In the genomic region with DNA sequence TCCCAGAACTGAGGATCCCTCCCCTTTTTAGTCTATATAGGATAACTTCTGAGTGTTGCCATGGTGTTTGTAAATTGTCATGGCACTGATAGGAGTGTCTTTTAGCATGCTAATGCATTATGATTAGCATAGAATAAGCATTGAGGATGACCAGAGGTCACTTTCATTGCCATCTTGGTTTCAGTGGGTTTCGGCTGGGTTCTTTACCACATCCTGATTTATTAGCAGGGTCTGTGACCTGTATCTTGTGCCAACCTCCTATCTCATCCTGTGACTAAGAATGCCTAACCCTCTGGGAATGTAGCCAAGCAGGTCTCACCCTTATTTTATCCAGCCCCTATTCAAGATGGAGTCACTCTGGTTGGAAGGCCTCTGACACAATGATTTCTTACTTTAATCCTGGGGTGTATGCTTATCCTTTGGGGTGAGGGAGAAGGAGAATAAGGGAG, we compare ENCODE assay signal across 23 cellular contexts. TPM values are rescaled to one million over a fixed set of nuclear protein-coding genes. Genes with fewer than 3 reads are reported as not detected.
A peak's percentile ranks its signal among the peaks of the same experiment; 100 is the strongest.
DNase-seq lines count a peak whose midpoint lies in the region; FAIRE-seq and TF ChIP-seq lines count a peak whose summit lies in the region.
"Had no signal": no experiment of that assay in that cellular context is flagged by ENCODE, and none has a peak within 500 bp of the region (broad histone marks: within the 10 kb centered on the region; RNA-seq: fewer than 3 reads in every experiment).

No MANE protein-coding gene starts in this region.

- H3K4me3 ChIP-seq in epithelial cell of proximal tubule (ENCODE audit: low read depth, low read length) (no peak overlapping the region), Karpas-422 (ENCODE audit: low read length) (no peak overlapping the region)
- H3K4me3 ChIP-seq: BLaER1, gastrocnemius medialis, spleen had no signal

- no peaks in the 10 kb centered on the region for H3K9me2 ChIP-seq in Karpas-422 (replicated peaks; ENCODE audit: insufficient read depth, low read length)

- no peak overlapping the region for H3K27ac ChIP-seq in Karpas-422 (ENCODE audit: low read length)
- H3K27ac ChIP-seq: BLaER1, gastrocnemius medialis, spleen had no signal

- H4K20me1 ChIP-seq in Karpas-422 (ENCODE audit: insufficient read depth, low read depth, low read length) = no peaks in the 10 kb centered on the region
- H4K20me1 ChIP-seq: BLaER1 had no signal

- DNase-seq in HFFc6 (peak; percentile 4), RPMI7951 (ENCODE audit: low read depth) (peak; percentile 90), epithelial cell of proximal tubule (ENCODE audit: low read depth) (peak; percentile 13), urothelium cell line (ENCODE audit: low spot score) (peak; percentile 48), GM12891 (ENCODE audit: insufficient read length, low spot score) (no peak), NCI-H774 (lab: John Stamatoyannopoulos, UW) (no peak), Karpas-422 (no peak)
- DNase-seq: activated CD4-positive, alpha-beta T cell treated with anti-CD3 and anti-CD28 coated beads for 36 hours; activated effector memory CD4-positive, alpha-beta T cell treated with Interleukin-2 at 50 U/mL for 16 hours; gastrocnemius medialis; IMR-90; left colon; MV-4-11; NCI-H2029 treated with DMSO at 0.1 percent for 48 hours; NCI-H510A treated with DMSO at 0.1 percent for 48 hours; spleen; stimulated activated CD8-positive, alpha-beta memory T cell treated with anti-CD3 and anti-CD28 coated beads, Interleukin-4, amount 100 ng/mL, for 48 hours; substantia nigra had no signal

- peaks cover 20% of the 10 kb centered on the region for H3K27me3 Mint-ChIP-seq in HFFc6 (ENCODE audit: insufficient read depth)

- H3K36me3 ChIP-seq in Karpas-422 (ENCODE audit: insufficient read depth, low read length) = no peaks in the 10 kb centered on the region
- H3K36me3 ChIP-seq: BLaER1, gastrocnemius medialis, spleen had no signal

- H3K4me1 ChIP-seq in Karpas-422 (ENCODE audit: low read length) = no peaks in the 10 kb centered on the region
- H3K4me1 ChIP-seq: BLaER1, gastrocnemius medialis, spleen had no signal

- no peak overlapping the region for H2AFZ ChIP-seq in Karpas-422 (ENCODE audit: low read length)

- H3K9me3 ChIP-seq in Karpas-422 (ENCODE audit: low read length) = no peaks in the 10 kb centered on the region
- H3K9me3 ChIP-seq: BLaER1, gastrocnemius medialis, spleen had no signal

- no peak overlapping the region for H3K4me3 Mint-ChIP-seq in HFFc6
- H3K4me3 Mint-ChIP-seq: activated CD4-positive, alpha-beta T cell treated with anti-CD3 and anti-CD28 coated beads for 36 hours; mesothelial cell of epicardium had no signal

- H3K9me3 Mint-ChIP-seq in HFFc6 = no peaks in the 10 kb centered on the region
- H3K9me3 Mint-ChIP-seq: mesothelial cell of epicardium had no signal

- H3K9ac ChIP-seq in Karpas-422 (ENCODE audit: low read length) = no peak overlapping the region
- H3K9ac ChIP-seq: BLaER1 had no signal

- no peaks in the 10 kb centered on the region for H3K36me3 Mint-ChIP-seq in HFFc6 (ENCODE audit: low read depth)
- H3K36me3 Mint-ChIP-seq: mesothelial cell of epicardium had no signal

- TF ChIP-seq POLR2A in GM12891 (IDR thresholded peaks at IDR 0.05; ENCODE audit: low read depth, low read length) = no peak

- no peak overlapping the region for H3K4me2 ChIP-seq in Karpas-422 (ENCODE audit: low read depth, low read length, poor library complexity, severe bottlenecking)
- H3K4me2 ChIP-seq: BLaER1 had no signal

- H3K4me1 Mint-ChIP-seq in HFFc6 (ENCODE audit: low read depth) = no peaks in the 10 kb centered on the region
- H3K4me1 Mint-ChIP-seq: activated CD4-positive, alpha-beta T cell treated with anti-CD3 and anti-CD28 coated beads for 36 hours; mesothelial cell of epicardium had no signal

- TF ChIP-seq CTCF in HFFc6 (IDR thresholded peaks at IDR 0.05) (no peak), epithelial cell of proximal tubule (conservative IDR thresholded peaks at IDR 0.05; ENCODE audit: low read depth, low read length) (no peak)

- no peaks in the 10 kb centered on the region for H3K27me3 ChIP-seq in Karpas-422 (ENCODE audit: low read length)
- H3K27me3 ChIP-seq: BLaER1 had no signal

- no peak overlapping the region for H3K27ac Mint-ChIP-seq in HFFc6
- H3K27ac Mint-ChIP-seq: activated CD4-positive, alpha-beta T cell treated with anti-CD3 and anti-CD28 coated beads for 36 hours; mesothelial cell of epicardium had no signal

- FAIRE-seq in urothelium cell line (lab: Jason Lieb, UNC) = peak; percentile 91
- no peak for FAIRE-seq in GM12891 (lab: Jason Lieb, UNC)

- H3K79me2 ChIP-seq in Karpas-422 (ENCODE audit: low read length) = no peaks in the 10 kb centered on the region

TF ChIP-seq in GM12891, 5 proteins besides CTCF, POLR2A, EP300 and RAD21:
- TF ChIP-seq POU2F2 (IDR thresholded peaks at IDR 0.05; ENCODE audit: low read depth, low read length) (no peak), PAX5 (IDR thresholded peaks at IDR 0.05; ENCODE audit: insufficient read depth, low read length, severe bottlenecking) (no peak), TAF1 (IDR thresholded peaks at IDR 0.05; ENCODE audit: low read depth, low read length) (no peak), POLR2AphosphoS5 (IDR thresholded peaks at IDR 0.05; ENCODE audit: low read depth, low read length) (no peak), SPI1 (IDR thresholded peaks at IDR 0.05; ENCODE audit: low read depth, low read length) (no peak)

RNA-seq across cellular contexts. Expression of a gene that starts 19.6 kb away (rescaled TPM):
- total RNA-seq in HFFc6 (2021; fragmentation: NEBNext Ultra II Directional; extraction: Animal tissue kit (Norgen Biotek cat#: 25700)) = under 1 TPM in 1 of 6 experiments, not detected in 5; 0.97 TPM
- total RNA-seq in RPMI7951 (2014; rRNA removed; shearing (Covaris generic)) = 0.78 TPM in 1 of 2 replicates, not detected in the other
- total RNA-seq in epithelial cell of proximal tubule = 14.7 and 53.3 TPM in 2 replicates
- polyA plus RNA-seq in GM12891 (2012; ENCODE audit: low read depth, missing spikeins) = 1.0 TPM
- total RNA-seq in Karpas-422 (2014; rRNA removed; shearing (Covaris generic); ENCODE audit: low replicate concordance) = not detected in 2 replicates
- total RNA-seq: gastrocnemius medialis, IMR-90, pulmonary artery endothelial cell had no signal
- polyA plus RNA-seq: IMR-90, neural cell had no signal

RNA-seq across cellular contexts. Expression of a gene that starts 26.3 kb away (rescaled TPM):
- total RNA-seq in HFFc6 (2021; fragmentation: NEBNext Ultra II Directional; extraction: Animal tissue kit (Norgen Biotek cat#: 25700)) = not detected
- total RNA-seq in RPMI7951 (2014; rRNA removed; shearing (Covaris generic)) = not detected in 2 replicates
- total RNA-seq in epithelial cell of proximal tubule = not detected in 2 replicates
- polyA plus RNA-seq in GM12891 (2012; ENCODE audit: low read depth, missing spikeins) = not detected
- total RNA-seq in Karpas-422 (2014; rRNA removed; shearing (Covaris generic); ENCODE audit: low replicate concordance) = not detected in 2 replicates
- total RNA-seq: activated CD4-positive, alpha-beta T cell treated with anti-CD3 and anti-CD28 coated beads for 36 hours; gastrocnemius medialis; IMR-90; left colon; mesothelial cell of epicardium; OCI-LY7; pulmonary artery endothelial cell; spleen had no signal
- polyA plus RNA-seq: IMR-90, neural cell, spleen had no signal

RNA-seq across cellular contexts. Expression of a gene that starts 50.2 kb away (rescaled TPM):
- total RNA-seq in HFFc6 (2021; fragmentation: NEBNext Ultra II Directional; extraction: Animal tissue kit (Norgen Biotek cat#: 25700)) = not detected
- total RNA-seq in RPMI7951 (2014; rRNA removed; shearing (Covaris generic)) = not detected in 2 replicates
- total RNA-seq in epithelial cell of proximal tubule = not detected in 2 replicates
- polyA plus RNA-seq in GM12891 (2012; ENCODE audit: low read depth, missing spikeins) = not detected
- total RNA-seq in Karpas-422 (2014; rRNA removed; shearing (Covaris generic); ENCODE audit: low replicate concordance) = not detected in 2 replicates
- total RNA-seq: activated CD4-positive, alpha-beta T cell treated with anti-CD3 and anti-CD28 coated beads for 36 hours; gastrocnemius medialis; IMR-90; left colon; mesothelial cell of epicardium; OCI-LY7; pulmonary artery endothelial cell; spleen had no signal
- polyA plus RNA-seq: IMR-90, neural cell, spleen had no signal

RNA-seq across cellular contexts. Expression of a gene that starts 58.1 kb away (rescaled TPM):
- not detected for total RNA-seq in HFFc6 (2021; fragmentation: NEBNext Ultra II Directional; extraction: Animal tissue kit (Norgen Biotek cat#: 25700))
- total RNA-seq in RPMI7951 (2014; rRNA removed; shearing (Covaris generic)) = not detected in 2 replicates
- not detected in 2 replicates for total RNA-seq in epithelial cell of proximal tubule
- polyA plus RNA-seq in GM12891 (2012; ENCODE audit: low read depth, missing spikeins) = not detected
- total RNA-seq in Karpas-422 (2014; rRNA removed; shearing (Covaris generic); ENCODE audit: low replicate concordance) = not detected in 2 replicates
- total RNA-seq: activated CD4-positive, alpha-beta T cell treated with anti-CD3 and anti-CD28 coated beads for 36 hours; gastrocnemius medialis; IMR-90; left colon; mesothelial cell of epicardium; OCI-LY7; pulmonary artery endothelial cell; spleen had no signal
- polyA plus RNA-seq: IMR-90, neural cell had no signal

Comparison
In these comparisons a context has a peak if more than half of its experiments do, and no peak if none do; other contexts are left out.
1. DNase-seq: peak in HFFc6 (single experiment), RPMI7951 (single experiment), epithelial cell of proximal tubule (single experiment) and urothelium cell line (single experiment); none in GM12891 (single experiment), NCI-H774 (single experiment) and Karpas-422 (single experiment).